In genomic region chr13:110125613-110126272, GRCh38 we compare ENCODE assay signal across 10 cellular contexts.
DNase-seq lines count a peak whose midpoint lies in the region; TF ChIP-seq lines count a peak whose summit lies in the region.
"Had no signal": no experiment of that assay in that cellular context is flagged by ENCODE, and none has a peak within 500 bp of the region (broad histone marks: within the 10 kb centered on the region; RNA-seq: fewer than 3 reads in every experiment).

No MANE protein-coding gene starts in this region.

- H3K4me1 ChIP-seq in SJCRH30 = peaks cover 31% of the 10 kb centered on the region
- peaks cover 0 to 32% (median 19%) of the 10 kb centered on the region in 4 donors for H3K4me1 ChIP-seq in tibial artery

- H3K9me3 ChIP-seq in SJCRH30 (replicated peaks) (no peaks in the 10 kb centered on the region), tibial artery (no peaks in the 10 kb centered on the region)

- TF ChIP-seq CTCF in mesothelial cell of epicardium (IDR thresholded peaks at IDR 0.05; ENCODE audit: unreplicated experiment) (no peak), tibial artery (IDR thresholded peaks at IDR 0.05) (no peak)

- H3K27me3 ChIP-seq in SJCRH30 (no peaks in the 10 kb centered on the region), tibial artery (no peaks in the 10 kb centered on the region)

- DNase-seq in SJCRH30 (no peak), ecto neural progenitor cell (ENCODE audit: low spot score) (peak; percentile 43), mesothelial cell of epicardium (ENCODE audit: low spot score in 2 of 2, unreplicated experiment in 2 of 2) (no peak), tibial artery (no peak), AG20443 (ENCODE audit: low spot score) (no peak), DMS153 treated with DMSO at 0.1 percent for 48 hours (lab: John Stamatoyannopoulos, UW; ENCODE audit: unreplicated experiment) (no peak), AG08395 (ENCODE audit: low spot score) (no peak)
- no peak for DNase-seq in activated CD4-positive, alpha-beta T cell treated with anti-CD3 and anti-CD28 coated beads, Interleukin-2, amount 50 U/mL, for 4 hours
- DNase-seq: activated T-cell treated with anti-CD3 and anti-CD28 coated beads for 4 hours, NCI-H2171 had no signal

- peaks cover 23% of the 10 kb centered on the region for H3K4me1 Mint-ChIP-seq in mesothelial cell of epicardium

- intact Hi-C loops in tibial artery (cut with DNase I; ENCODE audit: low total_unique reads) = no loop called here

- H3K4me3 ChIP-seq in SJCRH30 = no peak overlapping the region
- H3K4me3 ChIP-seq in tibial artery = peak overlapping the region in 1 of 2 donors; percentile 21

- H3K36me3 Mint-ChIP-seq in mesothelial cell of epicardium = no peaks in the 10 kb centered on the region

- H3K27ac ChIP-seq in SJCRH30 (peak overlapping the region; percentile 34; the same call in 1 of the 2 replicates), tibial artery (peak overlapping the region; percentile 69 to 75)

- H3K27me3 Mint-ChIP-seq in mesothelial cell of epicardium (ENCODE audit: low read depth) = peaks cover 2% of the 10 kb centered on the region

- peak overlapping the region; percentile 90 for H3K27ac Mint-ChIP-seq in mesothelial cell of epicardium

- H3K9me3 Mint-ChIP-seq in mesothelial cell of epicardium = no peaks in the 10 kb centered on the region

- no peak overlapping the region for H3K4me3 Mint-ChIP-seq in mesothelial cell of epicardium

- H3K36me3 ChIP-seq in SJCRH30 = no peaks in the 10 kb centered on the region
- no peaks in the 10 kb centered on the region for H3K36me3 ChIP-seq in tibial artery
